In genomic region chr3:170697803-170698350, GRCh38 we compare ENCODE assay signal across 16 cellular contexts.
DNase-seq lines count a peak whose midpoint lies in the region; ATAC-seq, FAIRE-seq and TF ChIP-seq lines count a peak whose summit lies in the region.
"Had no signal": no experiment of that assay in that cellular context is flagged by ENCODE, and none has a peak within 500 bp of the region (broad histone marks: within the 10 kb centered on the region; RNA-seq: fewer than 3 reads in every experiment).

No MANE protein-coding gene starts in this region.

- H3K27ac ChIP-seq in keratinocyte (ENCODE audit: control insufficient read depth, insufficient read depth, low read length) (no peak overlapping the region), psoas muscle (no peak overlapping the region)
- H3K27ac ChIP-seq: Peyer's patch, suprapubic skin had no signal

- no peak for ATAC-seq in psoas muscle
- ATAC-seq: mucosa of descending colon had no signal

- H2AFZ ChIP-seq in Loucy (ENCODE audit: low read length) (0 out of 2 replicates have a peak overlapping the region, but pooled peaks have one; percentile 5), keratinocyte (ENCODE audit: control insufficient read depth, low read length) (no peak overlapping the region)

- H3K36me3 ChIP-seq in Loucy (ENCODE audit: insufficient read depth, low read length) (no peaks in the 10 kb centered on the region), keratinocyte (ENCODE audit: control insufficient read depth in 2 of 2, extremely low read depth in 1 of 2, insufficient read depth in 2 of 2, low read length in 2 of 2) (no peaks in the 10 kb centered on the region), psoas muscle (ENCODE audit: insufficient read depth in 1 of 2, low read depth in 1 of 2) (no peaks in the 10 kb centered on the region)
- H3K36me3 ChIP-seq: ovary, Peyer's patch, suprapubic skin had no signal

- H3K9ac ChIP-seq in Loucy (ENCODE audit: low read depth, low read length, poor library complexity, severe bottlenecking) (no peak overlapping the region), keratinocyte (ENCODE audit: control insufficient read depth, extremely low read depth, insufficient read depth, low read length) (no peak overlapping the region)

- no peak for TF ChIP-seq CTCF in Loucy (conservative IDR thresholded peaks at IDR 0.05; ENCODE audit: low read length)
- TF ChIP-seq CTCF in keratinocyte (optimal IDR thresholded peaks at IDR 0.05 in 1 of 3, IDR thresholded peaks at IDR 0.05 in 1 of 3, conservative IDR thresholded peaks at IDR 0.05 in 1 of 3; ENCODE audit: extremely low read depth in 1 of 3, insufficient read depth in 2 of 3, low read length in 3 of 3) = no peak
- TF ChIP-seq CTCF in psoas muscle (IDR thresholded peaks at IDR 0.05) = no peak

- H4K20me1 ChIP-seq in Loucy (ENCODE audit: insufficient read depth, low read length, poor library complexity, severe bottlenecking) (no peaks in the 10 kb centered on the region), keratinocyte (ENCODE audit: control insufficient read depth, extremely low read depth, insufficient read depth, low read length) (no peaks in the 10 kb centered on the region)

- H3K4me1 ChIP-seq in Loucy (ENCODE audit: insufficient read depth, low read length, poor library complexity, severe bottlenecking) = no peaks in the 10 kb centered on the region
- peaks cover 10% of the 10 kb centered on the region for H3K4me1 ChIP-seq in keratinocyte (ENCODE audit: control insufficient read depth, extremely low read depth, insufficient read depth, low read length)
- H3K4me1 ChIP-seq in psoas muscle = no peaks in the 10 kb centered on the region
- H3K4me1 ChIP-seq: Peyer's patch, suprapubic skin had no signal

- peak; percentile 48 for FAIRE-seq in keratinocyte (lab: Jason Lieb, UNC)
- FAIRE-seq: frontal cortex had no signal

- dilution Hi-C loops in keratinocyte (cut with MboI; ENCODE audit: extremely low pct_ligation_motif_present, low sequenced_read_pairs) = no loop called here

- no peak overlapping the region for H3K4me2 ChIP-seq in Loucy (ENCODE audit: low read depth, low read length, poor library complexity, severe bottlenecking)
- no peak overlapping the region for H3K4me2 ChIP-seq in keratinocyte (ENCODE audit: control insufficient read depth, extremely low read depth, insufficient read depth, low read depth, low read length)

- peak; percentile 71 for DNase-seq in DMS153 (lab: John Stamatoyannopoulos, UW)
- peak; percentile 95 for DNase-seq in NCI-H748 (lab: John Stamatoyannopoulos, UW; ENCODE audit: unreplicated experiment)
- no peak for DNase-seq in keratinocyte (ENCODE audit: low read depth, low spot score)
- DNase-seq in activated CD8-positive, alpha-beta memory T cell treated with anti-CD3 and anti-CD28 coated beads, Interleukin-2, amount 50 U/mL, for 4 hours = no peak
- DNase-seq in H4 (ENCODE audit: low spot score) = no peak
- DNase-seq in psoas muscle = no peak
- no peak for DNase-seq in activated CD4-positive, alpha-beta T cell treated with anti-CD3 and anti-CD28 coated beads for 48 hours
- DNase-seq: central memory CD4-positive, alpha-beta T cell; Karpas-422; mucosa of descending colon; NCI-H446 treated with DMSO at 0.1 percent for 48 hours; Peyer's patch had no signal

- 39 to 49% (median 46%) methylated on average over 4 of the region's 4 CpGs for WGBS in psoas muscle, 3 donors

- no peaks in the 10 kb centered on the region for H3K9me1 ChIP-seq in keratinocyte (ENCODE audit: control insufficient read depth, extremely low read depth, insufficient read depth, low read length)

- intact Hi-C loops in psoas muscle (cut with DNase I) = loop anchor here in 1 of 2 donors (10.0 kb wide), 2 partner anchors 153 to 373 kb away; no protein-coding TSS in a partner anchor

- H3K9me3 ChIP-seq in Loucy (ENCODE audit: insufficient read depth, low read depth, low read length) (no peaks in the 10 kb centered on the region), keratinocyte (ENCODE audit: control insufficient read depth, low read depth, low read length) (no peaks in the 10 kb centered on the region), psoas muscle (no peaks in the 10 kb centered on the region)
- H3K9me3 ChIP-seq: mucosa of descending colon, ovary, Peyer's patch, suprapubic skin had no signal

- no peaks in the 10 kb centered on the region for H3F3A ChIP-seq in Loucy (ENCODE audit: low read depth)

- no peaks in the 10 kb centered on the region for H3K9me2 ChIP-seq in Loucy (replicated peaks; ENCODE audit: low read depth, low read length)

- H3K27me3 ChIP-seq in Loucy (ENCODE audit: insufficient read depth, low read length, poor library complexity, severe bottlenecking) = no peaks in the 10 kb centered on the region
- H3K27me3 ChIP-seq in keratinocyte (ENCODE audit: control insufficient read depth, extremely low read depth, insufficient read depth, low read length) = no peaks in the 10 kb centered on the region
- H3K27me3 ChIP-seq in psoas muscle (ENCODE audit: insufficient read depth in 3 of 3, low read length in 2 of 3) = no peaks in the 10 kb centered on the region
- H3K27me3 ChIP-seq: ovary, Peyer's patch, suprapubic skin had no signal

- H3K79me2 ChIP-seq in Loucy (ENCODE audit: insufficient read depth, low read length) (no peaks in the 10 kb centered on the region), keratinocyte (ENCODE audit: control insufficient read depth, insufficient read depth, low read length) (no peaks in the 10 kb centered on the region)

- H3K4me3 ChIP-seq in Loucy (ENCODE audit: low read length, poor library complexity, severe bottlenecking) = no peak overlapping the region
- no peak overlapping the region for H3K4me3 ChIP-seq in keratinocyte (ENCODE audit: control insufficient read depth in 2 of 3, extremely low read depth in 1 of 3, insufficient read depth in 2 of 3, low read depth in 1 of 3, low read length in 3 of 3)
- H3K4me3 ChIP-seq in psoas muscle = no peak overlapping the region
- H3K4me3 ChIP-seq: mucosa of descending colon, ovary, Peyer's patch, suprapubic skin had no signal

Comparison
In these comparisons a context has a peak if more than half of its experiments do, and no peak if none do; other contexts are left out.
1. DNase-seq: peak in DMS153 (single experiment) and NCI-H748 (single experiment); none in keratinocyte (single experiment), activated CD8-positive, alpha-beta memory T cell treated with anti-CD3 and anti-CD28 coated beads, Interleukin-2, amount 50 U/mL, for 4 hours (single experiment), H4 (single experiment), psoas muscle (0 of 2) and activated CD4-positive, alpha-beta T cell treated with anti-CD3 and anti-CD28 coated beads for 48 hours (single experiment).